ENCODE assay signal across 14 cellular contexts in genomic region chr5:7764452-7764851, GRCh38.
A peak's percentile ranks its signal among the peaks of the same experiment; 100 is the strongest.
DNase-seq lines count a peak whose midpoint lies in the region; ATAC-seq and TF ChIP-seq lines count a peak whose summit lies in the region.
"Had no signal": no experiment of that assay in that cellular context is flagged by ENCODE, and none has a peak within 500 bp of the region (broad histone marks: within the 10 kb centered on the region; RNA-seq: fewer than 3 reads in every experiment).

No MANE protein-coding gene starts in this region.

- peaks cover 65% of the 10 kb centered on the region for H3K36me3 Mint-ChIP-seq in nephron progenitor cell (ENCODE audit: low read depth)
- H3K36me3 Mint-ChIP-seq: CD8-positive, alpha-beta T cell; IgD-negative memory B cell had no signal

- H3K4me1 Mint-ChIP-seq in nephron progenitor cell = peaks cover 9% of the 10 kb centered on the region
- H3K4me1 Mint-ChIP-seq: B cell, H9, IgD-negative memory B cell had no signal

- no peak overlapping the region for H3K4me3 Mint-ChIP-seq in nephron progenitor cell
- H3K4me3 Mint-ChIP-seq: B cell; CD8-positive, alpha-beta T cell; H9; IgD-negative memory B cell had no signal

- H3K9me3 ChIP-seq in skeletal muscle tissue (ENCODE audit: control insufficient read depth in 3 of 3, low read length in 3 of 3) = no peaks in the 10 kb centered on the region
- H3K9me3 ChIP-seq: BLaER1 treated with 17β-estradiol and CSF1 and Interleukin-3, amounts not matched to agents 10 nM and 100 nM had no signal

- no peaks in the 10 kb centered on the region for H3K27me3 Mint-ChIP-seq in nephron progenitor cell (ENCODE audit: low read depth, poor library complexity)

- no peak overlapping the region for H3K4me3 ChIP-seq in skeletal muscle tissue (ENCODE audit: low read length in 3 of 3)
- H3K4me3 ChIP-seq: BLaER1 treated with 17β-estradiol and CSF1 and Interleukin-3, amounts not matched to agents 10 nM and 100 nM had no signal

- H3K4me1 ChIP-seq in skeletal muscle tissue (ENCODE audit: control insufficient read depth in 3 of 3, insufficient read depth in 3 of 3, low read length in 3 of 3) = peaks cover 0 to 20% (median 16%) of the 10 kb centered on the region in 3 donors
- H3K4me1 ChIP-seq: BLaER1 treated with 17β-estradiol and CSF1 and Interleukin-3, amounts not matched to agents 10 nM and 100 nM had no signal

- ATAC-seq in GM19351 (IDR thresholded peaks at IDR 0.05; ENCODE audit: unreplicated experiment) = no peak
- no peak for ATAC-seq in HG02981 (IDR thresholded peaks at IDR 0.05; ENCODE audit: unreplicated experiment)
- ATAC-seq: CD8-positive, alpha-beta T cell had no signal

- no peak for TF ChIP-seq CTCF in nephron progenitor cell (IDR thresholded peaks at IDR 0.05)

- no peak overlapping the region for H3K9ac ChIP-seq in skeletal muscle tissue (ENCODE audit: low read depth in 1 of 3, low read length in 3 of 3)
- H3K9ac ChIP-seq: BLaER1 treated with 17β-estradiol and CSF1 and Interleukin-3, amounts not matched to agents 10 nM and 100 nM had no signal

- DNase-seq in caudate nucleus (lab: John Stamatoyannopoulos, UW) (no peak), nephron progenitor cell (no peak)
- DNase-seq: Calu3; CD8-positive, alpha-beta T cell; DMS79 treated with DMSO at 0.1 percent for 48 hours; GF-D8; H9 had no signal

- H3K36me3 ChIP-seq in skeletal muscle tissue (ENCODE audit: control insufficient read depth in 3 of 3, insufficient read depth in 3 of 3, low read length in 3 of 3) = no peaks in the 10 kb centered on the region
- H3K36me3 ChIP-seq: BLaER1 treated with 17β-estradiol and CSF1 and Interleukin-3, amounts not matched to agents 10 nM and 100 nM had no signal

- H3K27me3 ChIP-seq in layer of hippocampus (ENCODE audit: control insufficient read depth, insufficient read depth, low read length) = no peaks in the 10 kb centered on the region
- no peaks in the 10 kb centered on the region for H3K27me3 ChIP-seq in skeletal muscle tissue (ENCODE audit: control insufficient read depth in 3 of 3, insufficient read depth in 3 of 3, low read length in 3 of 3)
- H3K27me3 ChIP-seq: BLaER1 treated with 17β-estradiol and CSF1 and Interleukin-3, amounts not matched to agents 10 nM and 100 nM had no signal

- H3K27ac ChIP-seq in caudate nucleus (ENCODE audit: low read depth, low read length) (peak overlapping the region; percentile 90), layer of hippocampus (ENCODE audit: low read depth, low read length) (peak overlapping the region; percentile 48), skeletal muscle tissue (ENCODE audit: low read depth, low read length) (peak overlapping the region; percentile 79)
- H3K27ac ChIP-seq: BLaER1 treated with 17β-estradiol and CSF1 and Interleukin-3, amounts not matched to agents 10 nM and 100 nM had no signal

- no peak overlapping the region for H3K27ac Mint-ChIP-seq in nephron progenitor cell
- H3K27ac Mint-ChIP-seq: B cell; CD8-positive, alpha-beta T cell; H9 had no signal

- H3K9me3 Mint-ChIP-seq in nephron progenitor cell = no peaks in the 10 kb centered on the region
- H3K9me3 Mint-ChIP-seq: CD8-positive, alpha-beta T cell; H9 had no signal
